1 cellular context compared by ENCODE assay signal in genomic region chr3:48189321-48189720, GRCh38.
TF ChIP-seq lines count a peak whose summit lies in the region.

No MANE protein-coding gene starts in this region.

TF ChIP-seq in HCT116, 20 proteins besides CTCF, POLR2A, EP300 and RAD21 (continued from another document):
- TF ChIP-seq EGR1 (IDR thresholded peaks at IDR 0.05; ENCODE audit: low read depth) (no peak), YY1 (IDR thresholded peaks at IDR 0.05; ENCODE audit: extremely low read depth, insufficient replicate concordance, low read depth, low read length) (no peak), ELF1 (IDR thresholded peaks at IDR 0.05; ENCODE audit: borderline replicate concordance, low read depth) (no peak), EZH2phosphoT487 (IDR thresholded peaks at IDR 0.05; ENCODE audit: borderline replicate concordance) (no peak)
